In the genomic region with DNA sequence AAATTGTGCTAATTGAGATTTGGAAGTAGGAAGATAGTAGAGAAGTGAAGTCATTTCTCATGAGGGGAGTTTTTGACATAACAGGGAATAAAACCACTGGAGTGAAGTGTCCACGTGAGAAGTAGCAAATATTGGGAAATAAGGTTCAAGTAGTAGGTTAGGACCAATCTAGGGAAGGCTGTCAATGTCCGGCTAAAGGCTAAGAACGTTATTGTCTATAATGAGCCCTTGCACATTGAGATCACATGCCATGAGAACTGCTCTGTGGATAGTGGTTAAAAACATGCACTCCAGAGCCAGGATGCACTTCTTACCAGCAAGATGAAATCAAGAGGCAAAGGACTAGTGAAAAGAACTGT, we compare ENCODE assay signal across 16 cellular contexts.
DNase-seq lines count a peak whose midpoint lies in the region; ATAC-seq and TF ChIP-seq lines count a peak whose summit lies in the region.
"Had no signal": no experiment of that assay in that cellular context is flagged by ENCODE, and none has a peak within 500 bp of the region (broad histone marks: within the 10 kb centered on the region; RNA-seq: fewer than 3 reads in every experiment).

No MANE protein-coding gene starts in this region.

- H3K27me3 ChIP-seq in Caco-2 (replicated peaks; ENCODE audit: control insufficient read depth, insufficient read depth, low read length) (no peaks in the 10 kb centered on the region), left ventricle myocardium inferior (ENCODE audit: low read depth) (no peaks in the 10 kb centered on the region)

- no TSS peak for BruUV-seq in Caco-2 (replicated peaks; lab: Mats Ljungman, UMichigan)

- H3K27ac Mint-ChIP-seq in Caco-2 (ENCODE audit: unreplicated experiment) (peak overlapping the region; percentile 1), activated B cell treated with CpG ODN at 0.5 μM for 24 hours (peak overlapping the region; percentile 74), osteocyte (ENCODE audit: unreplicated experiment) (peak overlapping the region; percentile 73)
- H3K27ac Mint-ChIP-seq: activated naive CD4-positive, alpha-beta T cell treated with anti-CD3 and anti-CD28 coated beads, Interleukin-2, amount 50 U/mL, for 24 hours; stimulated activated naive CD8-positive, alpha-beta T cell treated with anti-CD3 and anti-CD28 coated beads, Interleukin-15, Interleukin-2, amounts not matched to agents 100 ng/mL and 50 ng/mL, for 24 hours had no signal

- peaks cover 34% of the 10 kb centered on the region for H3K36me3 Mint-ChIP-seq in Caco-2 (ENCODE audit: insufficient read depth, unreplicated experiment)
- H3K36me3 Mint-ChIP-seq in activated B cell treated with CpG ODN at 0.5 μM for 24 hours (ENCODE audit: low read depth): peaks cover 13% of the 10 kb centered on the region
- peaks cover 14% of the 10 kb centered on the region for H3K36me3 Mint-ChIP-seq in osteocyte (ENCODE audit: unreplicated experiment)

- DNase-seq in Caco-2 (no peak), activated B cell treated with CpG ODN at 0.5 μM for 24 hours (no peak), left ventricle myocardium inferior (no peak), osteocyte (ENCODE audit: extremely low spot score, unreplicated experiment) (no peak), SHP77 (lab: John Stamatoyannopoulos, UW) (no peak), NCI-H1694 (lab: John Stamatoyannopoulos, UW) (no peak), COR-L47 (lab: John Stamatoyannopoulos, UW) (no peak), OCI-M1 (lab: John Stamatoyannopoulos, UW) (no peak)
- DNase-seq: activated CD4-positive, alpha-beta T cell treated with anti-CD3 and anti-CD28 coated beads for 4 hours; cerebellar nuclear complex; NCI-H187 treated with DMSO at 0.1 percent for 48 hours; NCI-H69 had no signal

- CTCF ChIA-PET in Caco-2 (lab: Charles Lee): interaction anchor here (0.5 kb wide), 1 partner anchor 976 kb away, joined by 3 read pairs; no protein-coding TSS in a partner anchor
- CTCF ChIA-PET in activated B cell treated with CpG ODN at 0.5 μM for 24 hours (lab: Charles Lee): no interaction called here

- TF ChIP-seq CTCF in Caco-2 (IDR thresholded peaks at IDR 0.05; ENCODE audit: insufficient read depth in 1 of 2, low read depth in 1 of 2, low read length in 1 of 2, severe bottlenecking in 1 of 2, unreplicated experiment in 1 of 2) (no peak), activated B cell treated with CpG ODN at 0.5 μM for 24 hours (IDR thresholded peaks at IDR 0.05) (no peak), left ventricle myocardium inferior (IDR thresholded peaks at IDR 0.05; ENCODE audit: borderline replicate concordance) (no peak), osteocyte (IDR thresholded peaks at IDR 0.05) (no peak)

- peak overlapping the region; percentile 59 for H3K27ac ChIP-seq in left ventricle myocardium inferior (replicated peaks)

- H3K4me3 ChIP-seq in Caco-2 (ENCODE audit: low read depth, low read length) (no peak overlapping the region), left ventricle myocardium inferior (no peak overlapping the region)
- H3K4me3 ChIP-seq: skin epidermis had no signal

- intact Hi-C loops in Caco-2 (cut with micrococcal nuclease; ENCODE audit: unreplicated experiment) (loop anchor here (2.0 kb wide), 1 partner anchor 35 kb away; no protein-coding TSS in a partner anchor), activated B cell treated with CpG ODN at 0.5 μM for 24 hours (cut with micrococcal nuclease) (loop anchor here (2.0 kb wide), 2 partner anchors 15 kb away; no protein-coding TSS in a partner anchor), left ventricle myocardium inferior (cut with micrococcal nuclease) (no loop called here)

- H3K4me3 Mint-ChIP-seq in Caco-2 (ENCODE audit: unreplicated experiment) (no peak overlapping the region), activated B cell treated with CpG ODN at 0.5 μM for 24 hours (no peak overlapping the region), osteocyte (ENCODE audit: unreplicated experiment) (no peak overlapping the region)
- H3K4me3 Mint-ChIP-seq: activated naive CD4-positive, alpha-beta T cell treated with anti-CD3 and anti-CD28 coated beads, Interleukin-2, amount 50 U/mL, for 24 hours; neural crest cell; stimulated activated naive CD8-positive, alpha-beta T cell treated with anti-CD3 and anti-CD28 coated beads, Interleukin-15, Interleukin-2, amounts not matched to agents 100 ng/mL and 50 ng/mL, for 24 hours had no signal

- H3K9me3 ChIP-seq in Caco-2: no peaks in the 10 kb centered on the region
- H3K9me3 ChIP-seq in left ventricle myocardium inferior (replicated peaks): no peaks in the 10 kb centered on the region

- H3K36me3 ChIP-seq in Caco-2 (ENCODE audit: control insufficient read depth, insufficient read depth, low read length) (no peaks in the 10 kb centered on the region), left ventricle myocardium inferior (peaks cover 4% of the 10 kb centered on the region)

- H3K9me3 Mint-ChIP-seq in Caco-2 (ENCODE audit: unreplicated experiment): no peaks in the 10 kb centered on the region
- H3K9me3 Mint-ChIP-seq in activated B cell treated with CpG ODN at 0.5 μM for 24 hours: no peaks in the 10 kb centered on the region
- no peaks in the 10 kb centered on the region for H3K9me3 Mint-ChIP-seq in osteocyte (ENCODE audit: unreplicated experiment)
- H3K9me3 Mint-ChIP-seq: activated naive CD4-positive, alpha-beta T cell treated with anti-CD3 and anti-CD28 coated beads, Interleukin-2, amount 50 U/mL, for 24 hours; neural crest cell; stimulated activated naive CD8-positive, alpha-beta T cell treated with anti-CD3 and anti-CD28 coated beads, Interleukin-15, Interleukin-2, amounts not matched to agents 100 ng/mL and 50 ng/mL, for 24 hours had no signal

- POLR2A ChIA-PET in Caco-2 (lab: Charles Lee): no interaction called here
- POLR2A ChIA-PET in activated B cell treated with CpG ODN at 0.5 μM for 24 hours (lab: Charles Lee): no interaction called here

- peaks cover 18% of the 10 kb centered on the region for H3K4me1 ChIP-seq in Caco-2
- H3K4me1 ChIP-seq in left ventricle myocardium inferior: peaks cover 27% of the 10 kb centered on the region

- H3K4me1 Mint-ChIP-seq in Caco-2 (ENCODE audit: low read depth, unreplicated experiment) (peaks cover 32% of the 10 kb centered on the region), activated B cell treated with CpG ODN at 0.5 μM for 24 hours (peaks cover 17% of the 10 kb centered on the region), osteocyte (ENCODE audit: unreplicated experiment) (peaks cover 30% of the 10 kb centered on the region)
- H3K4me1 Mint-ChIP-seq: neural crest cell had no signal

- H3K27me3 Mint-ChIP-seq in Caco-2 (ENCODE audit: insufficient read depth, unreplicated experiment): no peaks in the 10 kb centered on the region
- H3K27me3 Mint-ChIP-seq in activated B cell treated with CpG ODN at 0.5 μM for 24 hours: no peaks in the 10 kb centered on the region
- H3K27me3 Mint-ChIP-seq in osteocyte (ENCODE audit: unreplicated experiment): no peaks in the 10 kb centered on the region
- H3K27me3 Mint-ChIP-seq: activated naive CD4-positive, alpha-beta T cell treated with anti-CD3 and anti-CD28 coated beads, Interleukin-2, amount 50 U/mL, for 24 hours; stimulated activated naive CD8-positive, alpha-beta T cell treated with anti-CD3 and anti-CD28 coated beads, Interleukin-15, Interleukin-2, amounts not matched to agents 100 ng/mL and 50 ng/mL, for 24 hours had no signal

- no peak for ATAC-seq in activated B cell treated with CpG ODN at 0.5 μM for 24 hours (ENCODE audit: low read depth)

Comparison
In these comparisons a context has a peak if more than half of its experiments do, and no peak if none do; other contexts are left out.
1. H3K27ac Mint-ChIP-seq: peak in every context shown above with its lines; median percentile 74 in activated B cell treated with CpG ODN at 0.5 μM for 24 hours; 73 in osteocyte; 1 in Caco-2.